Comparison of ENCODE assay signal across 14 cellular contexts in genomic region chr12:50212071-50212467, GRCh38. TPM values are rescaled to one million over a fixed set of nuclear protein-coding genes. Genes with fewer than 3 reads are reported as not detected.
DNase-seq lines count a peak whose midpoint lies in the region; ATAC-seq, FAIRE-seq and TF ChIP-seq lines count a peak whose summit lies in the region.
"Had no signal": no experiment of that assay in that cellular context is flagged by ENCODE, and none has a peak within 500 bp of the region (broad histone marks: within the 10 kb centered on the region; RNA-seq: fewer than 3 reads in every experiment).

No MANE protein-coding gene starts in this region.

- no peak for ATAC-seq in activated T-helper 17 cell treated with anti-CD3 and anti-CD28 coated beads, Interleukin-2, amount 50 U/mL, for 72 hours (replicated peaks)
- ATAC-seq in GM21381 (IDR thresholded peaks at IDR 0.05; ENCODE audit: unreplicated experiment) (no peak), GM18520 (IDR thresholded peaks at IDR 0.05; ENCODE audit: unreplicated experiment) (no peak)

- no peak overlapping the region for H3K4me3 ChIP-seq in kidney (ENCODE audit: low read length in 2 of 2)
- no peak overlapping the region for H3K4me3 ChIP-seq in suprapubic skin

- H3K9ac ChIP-seq in kidney (ENCODE audit: low read length in 2 of 2), result no peak overlapping the region

- peaks cover 4% of the 10 kb centered on the region for H3K36me3 Mint-ChIP-seq in activated naive CD4-positive, alpha-beta T cell treated with anti-CD3 and anti-CD28 coated beads, Interleukin-2, amount 10 ng/mL, durations not matched to agents 7 days and 5 days
- H3K36me3 Mint-ChIP-seq in activated T-helper 17 cell treated with anti-CD3 and anti-CD28 coated beads, Interleukin-2, amount 50 U/mL, for 72 hours (ENCODE audit: low read depth), result peaks cover 57% of the 10 kb centered on the region

- peaks cover 35% of the 10 kb centered on the region for H3K4me1 Mint-ChIP-seq in activated naive CD4-positive, alpha-beta T cell treated with anti-CD3 and anti-CD28 coated beads, Interleukin-2, amount 10 ng/mL, durations not matched to agents 7 days and 5 days
- peaks cover 33% of the 10 kb centered on the region for H3K4me1 Mint-ChIP-seq in activated T-helper 17 cell treated with anti-CD3 and anti-CD28 coated beads, Interleukin-2, amount 50 U/mL, for 72 hours

- FAIRE-seq in kidney (lab: Jason Lieb, UNC), result no peak
- FAIRE-seq: HTR-8/SVneo had no signal

- TF ChIP-seq CTCF in kidney (IDR thresholded peaks at IDR 0.05; ENCODE audit: borderline replicate concordance, extremely low read depth, insufficient read depth) (no peak), suprapubic skin (IDR thresholded peaks at IDR 0.05) (no peak)

- H3K4me1 ChIP-seq in kidney (ENCODE audit: control insufficient read depth in 1 of 2, insufficient read depth in 1 of 2, low read depth in 1 of 2, low read length in 2 of 2), result no peaks in the 10 kb centered on the region
- peaks cover 41% of the 10 kb centered on the region for H3K4me1 ChIP-seq in suprapubic skin

- peak overlapping the region; percentile 9 to 57 for H3K27ac ChIP-seq in kidney (ENCODE audit: low read depth in 2 of 2, low read length in 2 of 2)
- H3K27ac ChIP-seq in suprapubic skin, result peak overlapping the region; percentile 69

- H3K36me3 ChIP-seq in kidney (ENCODE audit: control insufficient read depth in 1 of 2, insufficient read depth in 2 of 2, low read length in 2 of 2) (peaks cover 0 to 2% of the 10 kb centered on the region in 2 donors), suprapubic skin (no peaks in the 10 kb centered on the region)

- no peak for DNase-seq in activated naive CD4-positive, alpha-beta T cell treated with anti-CD3 and anti-CD28 coated beads, Interleukin-2, amount 10 ng/mL, durations not matched to agents 7 days and 5 days
- no peak for DNase-seq in activated naive CD4-positive, alpha-beta T cell (lab: John Stamatoyannopoulos, UW)
- no peak for DNase-seq in kidney
- no peak for DNase-seq in suprapubic skin (ENCODE audit: low spot score in 2 of 2)
- DNase-seq in head of caudate nucleus, result no peak
- DNase-seq: activated CD8-positive, alpha-beta memory T cell treated with anti-CD3 and anti-CD28 coated beads, Interleukin-2, amount 50 U/mL, for 4 hours; BE2C; effector CD8-positive, alpha-beta T cell; NCI-H2171 treated with DMSO at 0.1 percent for 48 hours; SHP77 had no signal

- 66% methylated on average over 2 of the region's 2 CpGs for WGBS in suprapubic skin

- H3K27ac Mint-ChIP-seq in activated naive CD4-positive, alpha-beta T cell treated with anti-CD3 and anti-CD28 coated beads, Interleukin-2, amount 10 ng/mL, durations not matched to agents 7 days and 5 days, result peak overlapping the region; percentile 82
- H3K27ac Mint-ChIP-seq in activated T-helper 17 cell treated with anti-CD3 and anti-CD28 coated beads, Interleukin-2, amount 50 U/mL, for 72 hours, result peak overlapping the region; percentile 95

- H3K9me3 ChIP-seq in kidney (ENCODE audit: control insufficient read depth in 1 of 2, low read length in 2 of 2) (no peaks in the 10 kb centered on the region), suprapubic skin (no peaks in the 10 kb centered on the region)

- H3K4me3 Mint-ChIP-seq in activated naive CD4-positive, alpha-beta T cell treated with anti-CD3 and anti-CD28 coated beads, Interleukin-2, amount 10 ng/mL, durations not matched to agents 7 days and 5 days, result no peak overlapping the region
- peak overlapping the region; percentile 68 for H3K4me3 Mint-ChIP-seq in activated T-helper 17 cell treated with anti-CD3 and anti-CD28 coated beads, Interleukin-2, amount 50 U/mL, for 72 hours

- H3K27me3 Mint-ChIP-seq in activated naive CD4-positive, alpha-beta T cell treated with anti-CD3 and anti-CD28 coated beads, Interleukin-2, amount 10 ng/mL, durations not matched to agents 7 days and 5 days, result no peaks in the 10 kb centered on the region
- no peaks in the 10 kb centered on the region for H3K27me3 Mint-ChIP-seq in activated T-helper 17 cell treated with anti-CD3 and anti-CD28 coated beads, Interleukin-2, amount 50 U/mL, for 72 hours

- no peak for TF ChIP-seq EP300 in suprapubic skin (IDR thresholded peaks at IDR 0.05)

- intact Hi-C loops in kidney (cut with DNase I), result no loop called here
- intact Hi-C loops in head of caudate nucleus (cut with DNase I), result no loop called here

- no peak for TF ChIP-seq POLR2A in suprapubic skin (IDR thresholded peaks at IDR 0.05)

- CTCF ChIA-PET in activated naive CD4-positive, alpha-beta T cell treated with anti-CD3 and anti-CD28 coated beads, Interleukin-2, amount 10 ng/mL, durations not matched to agents 7 days and 5 days (lab: Charles Lee), result interaction anchor here (0.9 to 1.5 kb wide), 5 partner anchors 9 to 173 kb away, joined by 3 to 5 read pairs (median 4); no protein-coding TSS in a partner anchor

- no peaks in the 10 kb centered on the region for H3K9me3 Mint-ChIP-seq in activated naive CD4-positive, alpha-beta T cell treated with anti-CD3 and anti-CD28 coated beads, Interleukin-2, amount 10 ng/mL, durations not matched to agents 7 days and 5 days
- H3K9me3 Mint-ChIP-seq in activated T-helper 17 cell treated with anti-CD3 and anti-CD28 coated beads, Interleukin-2, amount 50 U/mL, for 72 hours, result no peaks in the 10 kb centered on the region

- H3K27me3 ChIP-seq in suprapubic skin, result no peaks in the 10 kb centered on the region
- H3K27me3 ChIP-seq: BE2C had no signal

RNA-seq across cellular contexts. Expression of gene CERS5, which starts 44.9 kb away (rescaled TPM):
- total RNA-seq in activated T-helper 17 cell treated with anti-CD3 and anti-CD28 coated beads, Interleukin-2, amount 50 U/mL, for 72 hours, result 10 to 100 TPM; 72.0 to 77.6 TPM
- total RNA-seq in kidney (52.1 TPM), suprapubic skin (10 to 100 TPM; 29.4 to 45.1 (median 38.9) TPM)
- 40.2 TPM for polyA plus RNA-seq in kidney (ENCODE audit: insufficient read depth, low read depth, low replicate concordance)
